8 cellular contexts compared by ENCODE assay signal in genomic region chr12:106357549-106358409, GRCh38. TPM values are rescaled to one million over a fixed set of nuclear protein-coding genes. Genes with fewer than 3 reads are reported as not detected.
DNase-seq lines count a peak whose midpoint lies in the region; ATAC-seq, FAIRE-seq and TF ChIP-seq lines count a peak whose summit lies in the region.

POLR3B (plus strand) TSS chr12:106357748; CDS start chr12:106357880, 132 bp downstream.

- H3K9me3 ChIP-seq in HUES48 (ENCODE audit: control insufficient read depth, insufficient read depth, low read length) (no peaks in the 10 kb centered on the region), NT2/D1 (ENCODE audit: insufficient read depth, low read length) (no peaks in the 10 kb centered on the region)

- H3K9ac ChIP-seq in HUES48 (ENCODE audit: low read depth, low read length) = peak within 1 kb of the TSS; percentile 79
- H3K9ac ChIP-seq in NT2/D1 (ENCODE audit: insufficient read length, low read depth) = peak within 1 kb of the TSS; percentile 99

- peaks cover 9% of the 10 kb centered on the region; the same call in 1 of the 2 replicates for H3K4me1 ChIP-seq in HUES48 (ENCODE audit: control insufficient read depth, insufficient read depth, low read length)
- peaks cover 3% of the 10 kb centered on the region for H3K4me1 ChIP-seq in NT2/D1 (ENCODE audit: insufficient read depth, insufficient read length)

- H3K4me3 Mint-ChIP-seq in mesothelial cell of epicardium = peak within 1 kb of the TSS; percentile 86

- FAIRE-seq in endometrium (lab: Jason Lieb, UNC) = peak; percentile 66

- DNase-seq in D341Med (ENCODE audit: low spot score) (peak; percentile 98), NT2/D1 (ENCODE audit: low read depth, low spot score) (peak; percentile 90), mesothelial cell of epicardium (ENCODE audit: low spot score in 2 of 2, unreplicated experiment in 2 of 2) (peak; percentile 94 to 97)
- DNase-seq in activated CD8-positive, alpha-beta memory T cell treated with anti-CD3 and anti-CD28 coated beads, Interleukin-2, amount 50 U/mL, for 4 hours = peak; percentile 95
- DNase-seq in stimulated activated CD8-positive, alpha-beta memory T cell treated with anti-CD3 and anti-CD28 coated beads, Interleukin-15, amount 100 ng/mL, for 48 hours (ENCODE audit: low read depth in 2 of 2) = peak; percentile 86 to 90

- H3K36me3 ChIP-seq in HUES48 (ENCODE audit: control insufficient read depth, insufficient read depth, low read length) (no peaks in the 10 kb centered on the region), NT2/D1 (ENCODE audit: insufficient read depth, insufficient read length, low read length) (peaks cover 6% of the 10 kb centered on the region)

- peak; percentile 87 for ATAC-seq in GM21390 (IDR thresholded peaks at IDR 0.05; ENCODE audit: unreplicated experiment)

- no peaks in the 10 kb centered on the region for H3K36me3 Mint-ChIP-seq in mesothelial cell of epicardium

- H3K27me3 Mint-ChIP-seq in mesothelial cell of epicardium (ENCODE audit: low read depth) = no peaks in the 10 kb centered on the region

- H3K4me3 ChIP-seq in HUES48 (ENCODE audit: low read depth, low read length) (peak within 1 kb of the TSS; percentile 97), NT2/D1 (ENCODE audit: insufficient read length, low read depth) (peak within 1 kb of the TSS; percentile 97)

- peaks cover 14% of the 10 kb centered on the region for H3K4me1 Mint-ChIP-seq in mesothelial cell of epicardium

- TF ChIP-seq CTCF in mesothelial cell of epicardium (IDR thresholded peaks at IDR 0.05; ENCODE audit: unreplicated experiment) = peak; percentile 75

- no peaks in the 10 kb centered on the region for H3K9me3 Mint-ChIP-seq in mesothelial cell of epicardium

- H3K27ac Mint-ChIP-seq in mesothelial cell of epicardium = peak within 1 kb of the TSS; percentile 97

- H3K27me3 ChIP-seq in HUES48 (ENCODE audit: control insufficient read depth, insufficient read depth, low read length) (no peaks in the 10 kb centered on the region), NT2/D1 (ENCODE audit: insufficient read depth, insufficient read length) (no peaks in the 10 kb centered on the region)

- peak within 1 kb of the TSS; percentile 93 for H3K27ac ChIP-seq in HUES48 (ENCODE audit: low read depth, low read length)

RNA-seq across cellular contexts. Expression of gene POLR3B, which starts in this region (rescaled TPM):
- 10.9 to 14.2 TPM (median 11.0 TPM) in 3 replicates for total RNA-seq in mesothelial cell of epicardium

Comparison
In these comparisons a context has a peak if more than half of its experiments do, and no peak if none do; other contexts are left out.
1. Peak in every context shown above with its lines: DNase-seq, ATAC-seq, H3K4me3 ChIP-seq and H3K27ac ChIP-seq.